Comparison of ENCODE assay signal across 16 cellular contexts in genomic region chr17:5527647-5528250, GRCh38. TPM values are rescaled to one million over a fixed set of nuclear protein-coding genes. Genes with fewer than 3 reads are reported as not detected.
A peak's percentile ranks its signal among the peaks of the same experiment; 100 is the strongest.
DNase-seq lines count a peak whose midpoint lies in the region; TF ChIP-seq lines count a peak whose summit lies in the region.
"Had no signal": no experiment of that assay in that cellular context is flagged by ENCODE, and none has a peak within 500 bp of the region (broad histone marks: within the 10 kb centered on the region; RNA-seq: fewer than 3 reads in every experiment).

No MANE protein-coding gene starts in this region.

- H3K4me3 ChIP-seq in skeletal muscle satellite cell (ENCODE audit: low read length) (no peak overlapping the region), MG63 (no peak overlapping the region), mammary epithelial cell (replicated peaks in 1 of 3; ENCODE audit: insufficient read depth in 1 of 3, low read depth in 2 of 3, low read length in 3 of 3) (no peak overlapping the region)
- H3K4me3 ChIP-seq: pancreas, SK-N-MC had no signal

- H3K27me3 ChIP-seq in skeletal muscle satellite cell (ENCODE audit: control insufficient read depth, insufficient read depth, low read length) (no peaks in the 10 kb centered on the region), MG63 (no peaks in the 10 kb centered on the region), mammary epithelial cell (ENCODE audit: insufficient read depth, low read length) (no peaks in the 10 kb centered on the region)
- H3K27me3 ChIP-seq: pancreas had no signal

- peak overlapping the region; percentile 98 for H3K27ac Mint-ChIP-seq in HFFc6
- H3K27ac Mint-ChIP-seq in activated naive CD8-positive, alpha-beta T cell treated with anti-CD3 and anti-CD28 coated beads for 36 hours, result peak overlapping the region; percentile 91

- dilution Hi-C loops in mammary epithelial cell (cut with HindIII; ENCODE audit: low sequenced_read_pairs), result loop anchor here (5.0 kb wide), 1 partner anchor 45 kb away; no protein-coding TSS in a partner anchor

- H3K9ac ChIP-seq in skeletal muscle satellite cell (ENCODE audit: low read depth, low read length), result peak overlapping the region; percentile 80
- H3K9ac ChIP-seq in mammary epithelial cell (ENCODE audit: insufficient read depth, low read length), result no peak overlapping the region

- POLR2A ChIA-PET in HEK293T (lab: Yijun Ruan, JAX), result interaction anchor here (0.7 to 1.5 kb wide), 2 partner anchors 28 to 42 kb away, joined by 4 to 8 read pairs; partner anchors contain the start of genes DERL2 and MIS12

- H3K36me3 ChIP-seq in skeletal muscle satellite cell (ENCODE audit: insufficient read depth, low read length), result peaks cover 32% of the 10 kb centered on the region
- no peaks in the 10 kb centered on the region for H3K36me3 ChIP-seq in MG63
- peaks cover 2% of the 10 kb centered on the region for H3K36me3 ChIP-seq in mammary epithelial cell (ENCODE audit: insufficient read depth, low read length)
- H3K36me3 ChIP-seq: pancreas, WERI-Rb-1 had no signal

- no TSS peak for BruUV-seq in mammary epithelial cell (replicated peaks; lab: Mats Ljungman, UMichigan)

- WGBS in mammary epithelial cell (ENCODE audit: low coverage, missing lambda C conversion rate), result 76% methylated on average over 8 of the region's 8 CpGs

- H3K4me3 Mint-ChIP-seq in HFFc6, result no peak overlapping the region
- no peak overlapping the region for H3K4me3 Mint-ChIP-seq in activated naive CD8-positive, alpha-beta T cell treated with anti-CD3 and anti-CD28 coated beads for 36 hours

- H3K4me2 ChIP-seq in skeletal muscle satellite cell (ENCODE audit: low read length) (no peak overlapping the region), mammary epithelial cell (ENCODE audit: insufficient read depth, low read depth, low read length) (no peak overlapping the region)

- DNase-seq in HFFc6, result no peak
- DNase-seq in activated naive CD8-positive, alpha-beta T cell treated with anti-CD3 and anti-CD28 coated beads for 36 hours, result no peak
- peak; percentile 53 for DNase-seq in islet precursor cell
- no peak for DNase-seq in HEK293T (ENCODE audit: extremely low spot score)
- no peak for DNase-seq in MG63
- DNase-seq in T-helper 9 cell, result no peak
- no peak for DNase-seq in mammary epithelial cell
- DNase-seq: activated CD8-positive, alpha-beta memory T cell treated with anti-CD3 and anti-CD28 coated beads, Interleukin-2, amount 50 U/mL, for 4 hours; head of caudate nucleus; Karpas-422; NCI-H2029; WERI-Rb-1 had no signal

- H3K4me1 ChIP-seq in skeletal muscle satellite cell (ENCODE audit: control insufficient read depth, insufficient read depth, low read length), result peaks cover 17% of the 10 kb centered on the region
- peaks cover 11% of the 10 kb centered on the region for H3K4me1 ChIP-seq in mammary epithelial cell (ENCODE audit: insufficient read depth, low read length)
- H3K4me1 ChIP-seq: pancreas had no signal

- TF ChIP-seq CTCF in HFFc6 (IDR thresholded peaks at IDR 0.05) (no peak), mammary epithelial cell (conservative IDR thresholded peaks at IDR 0.05 in 1 of 2, IDR thresholded peaks at IDR 0.05 in 1 of 2; ENCODE audit: extremely low read depth in 1 of 2, insufficient read depth in 1 of 2, low read depth in 1 of 2, low read length in 2 of 2) (no peak)

- peaks cover 33% of the 10 kb centered on the region for H3K36me3 Mint-ChIP-seq in HFFc6 (ENCODE audit: low read depth)
- H3K36me3 Mint-ChIP-seq in activated naive CD8-positive, alpha-beta T cell treated with anti-CD3 and anti-CD28 coated beads for 36 hours, result peaks cover 12% of the 10 kb centered on the region

- H3K79me2 ChIP-seq in mammary epithelial cell (ENCODE audit: insufficient read depth, low read length), result no peaks in the 10 kb centered on the region

- no peaks in the 10 kb centered on the region for H4K20me1 ChIP-seq in mammary epithelial cell (ENCODE audit: insufficient read depth, low read length)

- no peaks in the 10 kb centered on the region for H3K9me3 Mint-ChIP-seq in HFFc6
- no peaks in the 10 kb centered on the region for H3K9me3 Mint-ChIP-seq in activated naive CD8-positive, alpha-beta T cell treated with anti-CD3 and anti-CD28 coated beads for 36 hours

- H3K9me3 ChIP-seq in skeletal muscle satellite cell (replicated peaks; ENCODE audit: low read length), result no peaks in the 10 kb centered on the region
- H3K9me3 ChIP-seq in MG63, result no peaks in the 10 kb centered on the region
- H3K9me3 ChIP-seq in mammary epithelial cell (replicated peaks; ENCODE audit: insufficient read depth, low read length), result no peaks in the 10 kb centered on the region
- H3K9me3 ChIP-seq: pancreas had no signal

- in situ Hi-C loops in mammary epithelial cell (cut with MboI; ENCODE audit: low sequenced_read_pairs in 2 of 2), result no loop called here

- H3K4me1 Mint-ChIP-seq in HFFc6 (ENCODE audit: low read depth), result peaks cover 35% of the 10 kb centered on the region
- peaks cover 14% of the 10 kb centered on the region for H3K4me1 Mint-ChIP-seq in activated naive CD8-positive, alpha-beta T cell treated with anti-CD3 and anti-CD28 coated beads for 36 hours

- CTCF ChIA-PET in HEK293T (lab: Yijun Ruan, JAX), result interaction anchor here (0.6 to 0.7 kb wide), 2 partner anchors 290 to 1262 kb away, joined by 3 read pairs; no protein-coding TSS in a partner anchor
- CTCF ChIA-PET in mammary epithelial cell (lab: Charles Lee; ENCODE audit: low non-redundant PET), result no interaction called here

- no peaks in the 10 kb centered on the region; the same call in 1 of the 2 replicates for H3K27me3 Mint-ChIP-seq in HFFc6 (ENCODE audit: insufficient read depth)
- H3K27me3 Mint-ChIP-seq in activated naive CD8-positive, alpha-beta T cell treated with anti-CD3 and anti-CD28 coated beads for 36 hours, result no peaks in the 10 kb centered on the region

- no peak overlapping the region for H3K27ac ChIP-seq in mammary epithelial cell (ENCODE audit: insufficient read depth, low read depth, low read length)
- H3K27ac ChIP-seq: C4-2B, pancreas, SK-N-MC, WERI-Rb-1 had no signal

- intact Hi-C loops in mammary epithelial cell (cut with micrococcal nuclease), result no loop called here

- no peak overlapping the region for H2AFZ ChIP-seq in mammary epithelial cell (ENCODE audit: low read depth, low read length)

TF ChIP-seq in HEK293T, 16 proteins besides CTCF, POLR2A, EP300 and RAD21:
- TF ChIP-seq PKNOX1 (IDR thresholded peaks at IDR 0.05), result no peak
- TF ChIP-seq LEF1 (IDR thresholded peaks at IDR 0.05; ENCODE audit: borderline replicate concordance), result no peak
- no peak for TF ChIP-seq FOXA1 (IDR thresholded peaks at IDR 0.05)
- no peak for TF ChIP-seq NFRKB (IDR thresholded peaks at IDR 0.05)
- no peak for TF ChIP-seq BHLHE40 (IDR thresholded peaks at IDR 0.05; ENCODE audit: borderline replicate concordance)
- TF ChIP-seq HDGF (IDR thresholded peaks at IDR 0.05; ENCODE audit: borderline replicate concordance), result no peak
- no peak for TF ChIP-seq ZNF384 (IDR thresholded peaks at IDR 0.05)
- no peak for TF ChIP-seq L3MBTL2 (conservative IDR thresholded peaks at IDR 0.05)
- TF ChIP-seq ARNT (IDR thresholded peaks at IDR 0.05), result no peak
- TF ChIP-seq TARDBP (IDR thresholded peaks at IDR 0.05), result no peak
- no peak for TF ChIP-seq FOXM1 (IDR thresholded peaks at IDR 0.05; ENCODE audit: borderline replicate concordance)

RNA-seq across cellular contexts. Expression of gene MIS12, which starts 41.4 kb away (rescaled TPM):
- 10 to 100 TPM in 2 of 6 experiments, 1 to 10 TPM in 4; 7.8 to 10.8 (median 9.5) TPM for total RNA-seq in HFFc6 (2021; fragmentation: NEBNext Ultra II Directional; extraction: Animal tissue kit (Norgen Biotek cat#: 25700))
- total RNA-seq in activated naive CD8-positive, alpha-beta T cell treated with anti-CD3 and anti-CD28 coated beads for 36 hours, result 10 to 100 TPM; 44.3 to 45.5 TPM
- total RNA-seq in skeletal muscle satellite cell (2012; rRNA removed), result 10.6 and 17.3 TPM in 2 replicates
- 13.3 and 16.8 TPM in 2 replicates for total RNA-seq in MG63 (2014; rRNA removed; shearing (Covaris generic); ENCODE audit: low replicate concordance)
- total RNA-seq in mammary epithelial cell, result 10 to 100 TPM in 1 of 2 donors, 1 to 10 TPM in 1; 9.7 to 17.5 TPM
- polyA plus RNA-seq in mammary epithelial cell, result 9.4 TPM
- 2.4 TPM for polyA minus RNA-seq in mammary epithelial cell

RNA-seq across cellular contexts. Expression of gene DERL2, which starts 41.8 kb away (rescaled TPM):
- 100 to 1,000 TPM in 4 of 6 experiments, 10 to 100 TPM in 2; 85.9 to 109 (median 103) TPM for total RNA-seq in HFFc6 (2021; fragmentation: NEBNext Ultra II Directional; extraction: Animal tissue kit (Norgen Biotek cat#: 25700))
- 10 to 100 TPM; 71.8 to 77.6 TPM for total RNA-seq in activated naive CD8-positive, alpha-beta T cell treated with anti-CD3 and anti-CD28 coated beads for 36 hours
- total RNA-seq in skeletal muscle satellite cell (2012; rRNA removed), result 23.6 and 38.2 TPM in 2 replicates
- total RNA-seq in MG63 (2014; rRNA removed; shearing (Covaris generic); ENCODE audit: low replicate concordance), result 15.2 and 53.2 TPM in 2 replicates
- total RNA-seq in mammary epithelial cell, result 10 to 100 TPM; 25.8 to 64.5 TPM
- polyA plus RNA-seq in mammary epithelial cell, result 49.1 TPM
- polyA minus RNA-seq in mammary epithelial cell, result 21.6 TPM

RNA-seq across cellular contexts. Expression of gene NLRP1, which starts 56.6 kb away (rescaled TPM):
- 10 to 100 TPM; 26.9 to 44.9 (median 40.6) TPM for total RNA-seq in HFFc6 (2021; fragmentation: NEBNext Ultra II Directional; extraction: Animal tissue kit (Norgen Biotek cat#: 25700))
- total RNA-seq in activated naive CD8-positive, alpha-beta T cell treated with anti-CD3 and anti-CD28 coated beads for 36 hours, result 10 to 100 TPM; 17.2 to 18.8 TPM
- 9.0 and 12.4 TPM in 2 replicates for total RNA-seq in skeletal muscle satellite cell (2012; rRNA removed)
- total RNA-seq in MG63 (2014; rRNA removed; shearing (Covaris generic); ENCODE audit: low replicate concordance), result 8.2 and 9.2 TPM in 2 replicates
- total RNA-seq in mammary epithelial cell, result 10 to 100 TPM; 27.3 to 48.3 TPM
- 6.6 TPM for polyA plus RNA-seq in mammary epithelial cell
- polyA minus RNA-seq in mammary epithelial cell, result 10.7 TPM

RNA-seq across cellular contexts. Expression of gene DHX33, which starts 59.0 kb away (rescaled TPM):
- total RNA-seq in HFFc6 (2021; fragmentation: NEBNext Ultra II Directional; extraction: Animal tissue kit (Norgen Biotek cat#: 25700)), result 10 to 100 TPM; 16.8 to 18.9 (median 17.3) TPM
- 10 to 100 TPM; 49.7 to 49.9 TPM for total RNA-seq in activated naive CD8-positive, alpha-beta T cell treated with anti-CD3 and anti-CD28 coated beads for 36 hours
- 17.0 TPM in 2 replicates for total RNA-seq in skeletal muscle satellite cell (2012; rRNA removed)
- 10.5 and 13.3 TPM in 2 replicates for total RNA-seq in MG63 (2014; rRNA removed; shearing (Covaris generic); ENCODE audit: low replicate concordance)
- total RNA-seq in mammary epithelial cell, result 10 to 100 TPM; 17.8 to 30.5 TPM
- 22.1 TPM for polyA plus RNA-seq in mammary epithelial cell
- polyA minus RNA-seq in mammary epithelial cell, result 31.1 TPM
